ENCODE assay signal across 15 cellular contexts in the genomic region with DNA sequence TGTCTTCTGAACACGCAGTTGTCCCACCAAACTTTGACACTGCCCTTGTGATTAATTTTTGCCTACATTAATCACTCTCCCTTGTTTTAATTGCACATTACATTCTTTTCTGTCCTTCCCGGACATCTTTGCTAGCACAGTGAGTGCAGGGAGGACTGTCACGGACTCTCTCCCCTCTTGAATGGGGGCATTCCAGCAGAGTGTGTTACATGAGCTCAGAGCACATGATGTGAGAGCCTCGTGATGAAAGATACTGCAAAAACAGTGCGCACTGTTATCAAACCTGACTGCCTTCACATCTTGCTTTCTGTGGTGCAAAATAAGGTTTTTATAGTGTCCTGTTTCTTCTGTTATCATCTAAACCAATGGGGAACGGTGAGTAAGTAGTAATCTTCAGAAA.
"Had no signal": no experiment of that assay in that cellular context is flagged by ENCODE, and none has a peak within 500 bp of the region (broad histone marks: within the 10 kb centered on the region; RNA-seq: fewer than 3 reads in every experiment).

No MANE protein-coding gene starts in this region.

- ATAC-seq: activated CD4-positive, CD25-positive, alpha-beta regulatory T cell treated with anti-CD3 and anti-CD28 coated beads, Interleukin-2, amount 50 U/mL, for 24 hours; body of pancreas; lower lobe of right lung; mucosa of descending colon; naive thymus-derived CD4-positive, alpha-beta T cell; sciatic nerve; T-helper 17 cell had no signal

- H3K27ac ChIP-seq: body of pancreas, esophagus squamous epithelium, lower lobe of right lung, upper lobe of left lung had no signal

- DNase-seq: activated CD4-positive, alpha-beta T cell treated with anti-CD3 and anti-CD28 coated beads, Interleukin-2, amount 50 U/mL, for 4 hours; activated T-cell treated with anti-CD3 and anti-CD28 coated beads for 4 hours; amniotic stem cell; body of pancreas; cortex of kidney; effector CD4-positive, alpha-beta T cell; esophagus squamous epithelium; immature natural killer cell; lower lobe of right lung; mucosa of descending colon; naive thymus-derived CD4-positive, alpha-beta T cell; T-helper 17 cell had no signal
